In the genomic region with DNA sequence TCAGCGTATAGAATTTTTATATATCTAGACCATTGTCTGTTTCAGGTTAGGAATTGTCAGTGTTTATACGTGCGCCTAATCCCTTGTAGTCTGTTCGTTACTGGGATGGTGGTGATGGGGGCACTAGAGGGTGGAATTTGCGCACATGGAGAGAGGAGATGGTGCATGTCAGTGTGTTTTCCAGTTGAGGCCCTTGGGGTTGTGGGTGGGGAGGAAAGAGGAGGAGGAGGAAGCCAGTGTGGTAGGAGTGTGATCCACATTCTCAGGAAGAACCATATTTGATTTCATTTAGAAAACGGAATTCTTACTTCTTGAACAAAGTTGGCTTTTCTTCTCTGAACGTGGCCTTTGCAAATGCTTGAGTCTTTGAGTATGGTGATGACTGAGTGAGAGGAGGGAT, we compare ENCODE assay signal across 24 cellular contexts.
DNase-seq lines count a peak whose midpoint lies in the region; ATAC-seq, FAIRE-seq and TF ChIP-seq lines count a peak whose summit lies in the region.
"Had no signal": no experiment of that assay in that cellular context is flagged by ENCODE, and none has a peak within 500 bp of the region (broad histone marks: within the 10 kb centered on the region; RNA-seq: fewer than 3 reads in every experiment).

No MANE protein-coding gene starts in this region.

- no peaks in the 10 kb centered on the region for H3K9me3 ChIP-seq in mammary epithelial cell (replicated peaks; ENCODE audit: insufficient read depth, low read length)
- H3K9me3 ChIP-seq: Peyer's patch, SJCRH30 had no signal

- H3K9me3 Mint-ChIP-seq in activated CD8-positive, alpha-beta T cell treated with anti-CD3 and anti-CD28 coated beads for 36 hours, result peaks cover 5% of the 10 kb centered on the region
- H3K9me3 Mint-ChIP-seq in activated CD8-positive, alpha-beta T cell treated with anti-CD3 and anti-CD28 coated beads, Interleukin-2, amount 10 ng/mL, durations not matched to agents 7 days and 5 days (ENCODE audit: insufficient read depth), result no peaks in the 10 kb centered on the region
- peaks cover 11% of the 10 kb centered on the region for H3K9me3 Mint-ChIP-seq in activated T-helper 1 cell treated with anti-CD3 and anti-CD28 coated beads, Interleukin-12 subunit alpha, Interleukin-12 subunit beta, Interleukin-2, Interleukin-4 antibody, amounts not matched to agents 30 ng/mL and 10 ng/mL and 1 ng/mL, durations not matched to agents 14 hours and 24 hours and 36 hours
- H3K9me3 Mint-ChIP-seq in naive B cell, result peaks cover 0 to 9% (median 3%) of the 10 kb centered on the region in 7 donors
- H3K9me3 Mint-ChIP-seq in stimulated activated memory B cell treated with anti-CD40 and anti-IgM and Interleukin-4, amounts not matched to agents 10 μg/mL and 1 μg/mL and 100 μg/mL, for 72 hours, result peaks cover 9% of the 10 kb centered on the region

- POLR2A ChIA-PET in activated CD8-positive, alpha-beta T cell treated with anti-CD3 and anti-CD28 coated beads for 36 hours (lab: Charles Lee), result interaction anchor here (0.8 kb wide), 1 partner anchor 21 kb away, joined by 3 read pairs; no protein-coding TSS in a partner anchor
- POLR2A ChIA-PET in activated CD8-positive, alpha-beta T cell treated with anti-CD3 and anti-CD28 coated beads, Interleukin-2, amount 10 ng/mL, durations not matched to agents 7 days and 5 days (lab: Charles Lee), result interaction anchor here (1.7 kb wide), 1 partner anchor 15 kb away, joined by 5 read pairs; no protein-coding TSS in a partner anchor

- H3K36me3 ChIP-seq in mammary epithelial cell (ENCODE audit: insufficient read depth, low read length), result no peaks in the 10 kb centered on the region
- H3K36me3 ChIP-seq: Peyer's patch, SJCRH30 had no signal

- ATAC-seq in activated CD8-positive, alpha-beta T cell treated with anti-CD3 and anti-CD28 coated beads for 36 hours, result no peak
- no peak for ATAC-seq in activated CD8-positive, alpha-beta T cell treated with anti-CD3 and anti-CD28 coated beads, Interleukin-2, amount 10 ng/mL, durations not matched to agents 7 days and 5 days
- no peak for ATAC-seq in naive B cell (ENCODE audit: low read depth in 2 of 2)
- ATAC-seq in stimulated activated memory B cell treated with anti-CD40 and anti-IgM and Interleukin-4, amounts not matched to agents 10 μg/mL and 1 μg/mL and 100 μg/mL, for 72 hours, result no peak
- no peak for ATAC-seq in HG02938 (IDR thresholded peaks at IDR 0.05; ENCODE audit: unreplicated experiment)
- ATAC-seq: HCT116 had no signal

- BruUV-seq in mammary epithelial cell (replicated peaks; lab: Mats Ljungman, UMichigan), result no TSS peak

- intact Hi-C loops in activated CD8-positive, alpha-beta T cell treated with anti-CD3 and anti-CD28 coated beads for 36 hours (cut with micrococcal nuclease), result no loop called here
- intact Hi-C loops in activated T-helper 1 cell treated with anti-CD3 and anti-CD28 coated beads, Interleukin-12 subunit alpha, Interleukin-12 subunit beta, Interleukin-2, Interleukin-4 antibody, amounts not matched to agents 30 ng/mL and 10 ng/mL and 1 ng/mL, durations not matched to agents 14 hours and 24 hours and 36 hours (cut with micrococcal nuclease), result no loop called here
- intact Hi-C loops in mammary epithelial cell (cut with micrococcal nuclease), result no loop called here

- no peak overlapping the region for H3K4me2 ChIP-seq in mammary epithelial cell (ENCODE audit: insufficient read depth, low read depth, low read length)

- no peak overlapping the region for H2AFZ ChIP-seq in mammary epithelial cell (ENCODE audit: low read depth, low read length)

- no peaks in the 10 kb centered on the region for H3K4me1 ChIP-seq in mammary epithelial cell (ENCODE audit: insufficient read depth, low read length)
- H3K4me1 ChIP-seq: Peyer's patch, SJCRH30 had no signal

- no peak for DNase-seq in activated CD8-positive, alpha-beta T cell treated with anti-CD3 and anti-CD28 coated beads for 36 hours
- DNase-seq in activated CD8-positive, alpha-beta T cell treated with anti-CD3 and anti-CD28 coated beads, Interleukin-2, amount 10 ng/mL, durations not matched to agents 7 days and 5 days, result no peak
- no peak for DNase-seq in activated T-helper 1 cell treated with anti-CD3 and anti-CD28 coated beads, Interleukin-12 subunit alpha, Interleukin-12 subunit beta, Interleukin-2, Interleukin-4 antibody, amounts not matched to agents 30 ng/mL and 10 ng/mL and 1 ng/mL, durations not matched to agents 14 hours and 24 hours and 36 hours (ENCODE audit: low spot score)
- no peak for DNase-seq in naive B cell
- no peak for DNase-seq in D721Med (ENCODE audit: insufficient read length, low spot score)
- DNase-seq in mammary epithelial cell, result no peak
- DNase-seq: ACHN; Calu3; CD4-positive, alpha-beta memory T cell; GOT3; Karpas-422; MV-4-11; NCI-H1105 treated with DMSO at 0.1 percent for 48 hours; NCI-H2029 treated with DMSO at 0.1 percent for 48 hours; NCI-H526; Peyer's patch; SJCRH30 had no signal

- no peak overlapping the region for H3K4me3 ChIP-seq in mammary epithelial cell (replicated peaks in 1 of 3; ENCODE audit: insufficient read depth in 1 of 3, low read depth in 2 of 3, low read length in 3 of 3)
- H3K4me3 ChIP-seq: BLaER1 treated with 17β-estradiol and CSF1 and Interleukin-3, amounts not matched to agents 10 nM and 100 nM; Peyer's patch; SJCRH30 had no signal

- H3K27ac Mint-ChIP-seq in activated CD8-positive, alpha-beta T cell treated with anti-CD3 and anti-CD28 coated beads for 36 hours, result peak overlapping the region; percentile 39
- no peak overlapping the region for H3K27ac Mint-ChIP-seq in activated CD8-positive, alpha-beta T cell treated with anti-CD3 and anti-CD28 coated beads, Interleukin-2, amount 10 ng/mL, durations not matched to agents 7 days and 5 days
- peak overlapping the region; percentile 16 for H3K27ac Mint-ChIP-seq in activated T-helper 1 cell treated with anti-CD3 and anti-CD28 coated beads, Interleukin-12 subunit alpha, Interleukin-12 subunit beta, Interleukin-2, Interleukin-4 antibody, amounts not matched to agents 30 ng/mL and 10 ng/mL and 1 ng/mL, durations not matched to agents 14 hours and 24 hours and 36 hours
- peak overlapping the region in 4 of 6 donors; percentile 25 to 80 (median 45) for H3K27ac Mint-ChIP-seq in naive B cell
- H3K27ac Mint-ChIP-seq in stimulated activated memory B cell treated with anti-CD40 and anti-IgM and Interleukin-4, amounts not matched to agents 10 μg/mL and 1 μg/mL and 100 μg/mL, for 72 hours, result peak overlapping the region; percentile 48

- peaks cover 20% of the 10 kb centered on the region for H3K36me3 Mint-ChIP-seq in activated CD8-positive, alpha-beta T cell treated with anti-CD3 and anti-CD28 coated beads for 36 hours (ENCODE audit: low read depth)
- peaks cover 31% of the 10 kb centered on the region for H3K36me3 Mint-ChIP-seq in activated CD8-positive, alpha-beta T cell treated with anti-CD3 and anti-CD28 coated beads, Interleukin-2, amount 10 ng/mL, durations not matched to agents 7 days and 5 days (ENCODE audit: low read depth)
- H3K36me3 Mint-ChIP-seq in activated T-helper 1 cell treated with anti-CD3 and anti-CD28 coated beads, Interleukin-12 subunit alpha, Interleukin-12 subunit beta, Interleukin-2, Interleukin-4 antibody, amounts not matched to agents 30 ng/mL and 10 ng/mL and 1 ng/mL, durations not matched to agents 14 hours and 24 hours and 36 hours (ENCODE audit: low read depth), result peaks cover 10% of the 10 kb centered on the region
- peaks cover 0 to 20% of the 10 kb centered on the region in 2 donors for H3K36me3 Mint-ChIP-seq in naive B cell
- H3K36me3 Mint-ChIP-seq in stimulated activated memory B cell treated with anti-CD40 and anti-IgM and Interleukin-4, amounts not matched to agents 10 μg/mL and 1 μg/mL and 100 μg/mL, for 72 hours, result peaks cover 42% of the 10 kb centered on the region

- no peaks in the 10 kb centered on the region for H3K27me3 ChIP-seq in mammary epithelial cell (ENCODE audit: insufficient read depth, low read length)
- H3K27me3 ChIP-seq: BLaER1 treated with 17β-estradiol and CSF1 and Interleukin-3, amounts not matched to agents 10 nM and 100 nM; Peyer's patch; SJCRH30 had no signal

- H3K27me3 Mint-ChIP-seq in activated CD8-positive, alpha-beta T cell treated with anti-CD3 and anti-CD28 coated beads for 36 hours, result no peaks in the 10 kb centered on the region
- H3K27me3 Mint-ChIP-seq in activated CD8-positive, alpha-beta T cell treated with anti-CD3 and anti-CD28 coated beads, Interleukin-2, amount 10 ng/mL, durations not matched to agents 7 days and 5 days (ENCODE audit: low read depth), result no peaks in the 10 kb centered on the region
- H3K27me3 Mint-ChIP-seq in activated T-helper 1 cell treated with anti-CD3 and anti-CD28 coated beads, Interleukin-12 subunit alpha, Interleukin-12 subunit beta, Interleukin-2, Interleukin-4 antibody, amounts not matched to agents 30 ng/mL and 10 ng/mL and 1 ng/mL, durations not matched to agents 14 hours and 24 hours and 36 hours (ENCODE audit: insufficient read depth), result no peaks in the 10 kb centered on the region
- H3K27me3 Mint-ChIP-seq in naive B cell, result no peaks in the 10 kb centered on the region
- H3K27me3 Mint-ChIP-seq in stimulated activated memory B cell treated with anti-CD40 and anti-IgM and Interleukin-4, amounts not matched to agents 10 μg/mL and 1 μg/mL and 100 μg/mL, for 72 hours, result no peaks in the 10 kb centered on the region
- H3K27me3 Mint-ChIP-seq: CD4-positive, alpha-beta memory T cell had no signal

- no peak for FAIRE-seq in D721Med (lab: Jason Lieb, UNC)
- FAIRE-seq: G401.6, GM12892 had no signal

- no peaks in the 10 kb centered on the region for H3K79me2 ChIP-seq in mammary epithelial cell (ENCODE audit: insufficient read depth, low read length)

- no peak overlapping the region for H3K27ac ChIP-seq in mammary epithelial cell (ENCODE audit: insufficient read depth, low read depth, low read length)
- H3K27ac ChIP-seq: 22Rv1; BLaER1 treated with 17β-estradiol and CSF1 and Interleukin-3, amounts not matched to agents 10 nM and 100 nM; Peyer's patch; SJCRH30 had no signal

- WGBS in mammary epithelial cell (ENCODE audit: low coverage, missing lambda C conversion rate), result 65% methylated on average over 7 of the region's 7 CpGs

- no peak overlapping the region for H3K9ac ChIP-seq in mammary epithelial cell (ENCODE audit: insufficient read depth, low read length)
- H3K9ac ChIP-seq: BLaER1 treated with 17β-estradiol and CSF1 and Interleukin-3, amounts not matched to agents 10 nM and 100 nM had no signal

- dilution Hi-C loops in mammary epithelial cell (cut with HindIII; ENCODE audit: low sequenced_read_pairs), result loop anchor here (5.0 kb wide), 2 partner anchors 33 to 77 kb away; no protein-coding TSS in a partner anchor

- CTCF ChIA-PET in activated CD8-positive, alpha-beta T cell treated with anti-CD3 and anti-CD28 coated beads for 36 hours (lab: Charles Lee), result interaction anchor here (1.2 kb wide), 1 partner anchor 9 kb away, joined by 3 read pairs; no protein-coding TSS in a partner anchor
- CTCF ChIA-PET in activated CD8-positive, alpha-beta T cell treated with anti-CD3 and anti-CD28 coated beads, Interleukin-2, amount 10 ng/mL, durations not matched to agents 7 days and 5 days (lab: Charles Lee), result no interaction called here
- CTCF ChIA-PET in mammary epithelial cell (lab: Charles Lee; ENCODE audit: low non-redundant PET), result no interaction called here

- no peak for TF ChIP-seq CTCF in activated CD8-positive, alpha-beta T cell treated with anti-CD3 and anti-CD28 coated beads for 36 hours (IDR thresholded peaks at IDR 0.05)
- TF ChIP-seq CTCF in D721Med (IDR thresholded peaks at IDR 0.05; ENCODE audit: insufficient read depth, missing control alignments) (no peak), mammary epithelial cell (conservative IDR thresholded peaks at IDR 0.05 in 1 of 2, IDR thresholded peaks at IDR 0.05 in 1 of 2; ENCODE audit: extremely low read depth in 1 of 2, insufficient read depth in 1 of 2, low read depth in 1 of 2, low read length in 2 of 2) (no peak)

- peaks cover 30% of the 10 kb centered on the region for H3K4me1 Mint-ChIP-seq in activated CD8-positive, alpha-beta T cell treated with anti-CD3 and anti-CD28 coated beads for 36 hours (ENCODE audit: low read depth)
- peaks cover 9% of the 10 kb centered on the region for H3K4me1 Mint-ChIP-seq in activated CD8-positive, alpha-beta T cell treated with anti-CD3 and anti-CD28 coated beads, Interleukin-2, amount 10 ng/mL, durations not matched to agents 7 days and 5 days (ENCODE audit: low read depth)
- H3K4me1 Mint-ChIP-seq in activated T-helper 1 cell treated with anti-CD3 and anti-CD28 coated beads, Interleukin-12 subunit alpha, Interleukin-12 subunit beta, Interleukin-2, Interleukin-4 antibody, amounts not matched to agents 30 ng/mL and 10 ng/mL and 1 ng/mL, durations not matched to agents 14 hours and 24 hours and 36 hours (ENCODE audit: low read depth), result peaks cover 20% of the 10 kb centered on the region
- peaks cover 79 to 89% (median 85%) of the 10 kb centered on the region in 3 donors for H3K4me1 Mint-ChIP-seq in naive B cell
- peaks cover 82% of the 10 kb centered on the region for H3K4me1 Mint-ChIP-seq in stimulated activated memory B cell treated with anti-CD40 and anti-IgM and Interleukin-4, amounts not matched to agents 10 μg/mL and 1 μg/mL and 100 μg/mL, for 72 hours

- in situ Hi-C loops in mammary epithelial cell (cut with MboI; ENCODE audit: low sequenced_read_pairs in 2 of 2), result no loop called here

- no peak overlapping the region for H3K4me3 Mint-ChIP-seq in activated CD8-positive, alpha-beta T cell treated with anti-CD3 and anti-CD28 coated beads for 36 hours
- H3K4me3 Mint-ChIP-seq in activated CD8-positive, alpha-beta T cell treated with anti-CD3 and anti-CD28 coated beads, Interleukin-2, amount 10 ng/mL, durations not matched to agents 7 days and 5 days, result no peak overlapping the region
- no peak overlapping the region for H3K4me3 Mint-ChIP-seq in activated T-helper 1 cell treated with anti-CD3 and anti-CD28 coated beads, Interleukin-12 subunit alpha, Interleukin-12 subunit beta, Interleukin-2, Interleukin-4 antibody, amounts not matched to agents 30 ng/mL and 10 ng/mL and 1 ng/mL, durations not matched to agents 14 hours and 24 hours and 36 hours
- peak overlapping the region in 5 of 8 donors; percentile 21 to 45 (median 36) for H3K4me3 Mint-ChIP-seq in naive B cell
- H3K4me3 Mint-ChIP-seq in stimulated activated memory B cell treated with anti-CD40 and anti-IgM and Interleukin-4, amounts not matched to agents 10 μg/mL and 1 μg/mL and 100 μg/mL, for 72 hours, result no peak overlapping the region

- H4K20me1 ChIP-seq in mammary epithelial cell (ENCODE audit: insufficient read depth, low read length), result no peaks in the 10 kb centered on the region

Comparison
In these comparisons a context has a peak if more than half of its experiments do, and no peak if none do; other contexts are left out.
1. H3K4me3 Mint-ChIP-seq: peak in naive B cell (5 of 8); none in activated CD8-positive, alpha-beta T cell treated with anti-CD3 and anti-CD28 coated beads for 36 hours (single experiment), activated CD8-positive, alpha-beta T cell treated with anti-CD3 and anti-CD28 coated beads, Interleukin-2, amount 10 ng/mL, durations not matched to agents 7 days and 5 days (single experiment), activated T-helper 1 cell treated with anti-CD3 and anti-CD28 coated beads, Interleukin-12 subunit alpha, Interleukin-12 subunit beta, Interleukin-2, Interleukin-4 antibody, amounts not matched to agents 30 ng/mL and 10 ng/mL and 1 ng/mL, durations not matched to agents 14 hours and 24 hours and 36 hours (single experiment) and stimulated activated memory B cell treated with anti-CD40 and anti-IgM and Interleukin-4, amounts not matched to agents 10 μg/mL and 1 μg/mL and 100 μg/mL, for 72 hours (single experiment).